16 cellular contexts compared by ENCODE assay signal in the genomic region with DNA sequence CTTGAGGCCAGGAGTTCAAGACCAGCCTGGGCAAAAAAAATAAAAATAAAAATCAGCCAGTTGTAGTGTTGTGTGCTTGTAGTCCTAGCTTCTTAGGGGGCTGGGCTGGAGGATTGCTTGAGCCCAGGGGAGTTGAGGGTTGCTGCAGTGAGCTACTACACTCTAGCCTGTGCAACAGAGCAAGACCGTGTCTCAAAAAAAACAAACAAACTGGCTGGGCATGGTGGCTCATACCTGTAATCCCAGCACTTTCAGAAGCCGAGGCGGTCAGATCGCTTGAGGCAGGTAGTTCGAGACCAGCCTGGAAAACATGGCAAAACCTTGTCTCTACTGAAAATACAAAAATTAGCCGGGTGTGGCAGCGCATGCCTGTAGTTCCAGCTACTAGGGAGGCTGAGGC. TPM values are rescaled to one million over a fixed set of nuclear protein-coding genes. Genes with fewer than 3 reads are reported as not detected.
DNase-seq lines count a peak whose midpoint lies in the region; FAIRE-seq and TF ChIP-seq lines count a peak whose summit lies in the region.
"Had no signal": no experiment of that assay in that cellular context is flagged by ENCODE, and none has a peak within 500 bp of the region (broad histone marks: within the 10 kb centered on the region; RNA-seq: fewer than 3 reads in every experiment).

No MANE protein-coding gene starts in this region.

- DNase-seq in GM12891 (ENCODE audit: insufficient read length, low spot score) (no peak), Peyer's patch (no peak), tibial nerve (ENCODE audit: low spot score in 2 of 2) (no peak), amniotic stem cell (lab: John Stamatoyannopoulos, UW) (no peak), islet precursor cell (no peak), NCI-H187 (lab: John Stamatoyannopoulos, UW) (no peak)
- DNase-seq: activated CD8-positive, alpha-beta memory T cell treated with anti-CD3 and anti-CD28 coated beads, Interleukin-2, amount 50 U/mL, for 48 hours; activated gamma-delta T cell; effector CD8-positive, alpha-beta T cell; NCI-H1092; NCI-H524; spleen; stimulated activated CD4-positive, alpha-beta T cell treated with anti-CD3 and anti-CD28 coated beads, Interleukin-4, amount 100 ng/mL, for 4 hours; SW 1271 had no signal

- H3K4me3 ChIP-seq in Peyer's patch (no peak overlapping the region), mucosa of rectum (ENCODE audit: low read length in 2 of 2) (peak overlapping the region in 1 of 2 donors; percentile 51), tibial nerve (no peak overlapping the region)
- H3K4me3 ChIP-seq: spleen had no signal

- no peaks in the 10 kb centered on the region for H3K9me3 ChIP-seq in Peyer's patch
- H3K9me3 ChIP-seq in mucosa of rectum (ENCODE audit: control insufficient read depth in 2 of 2, low read length in 2 of 2) = no peaks in the 10 kb centered on the region
- no peaks in the 10 kb centered on the region for H3K9me3 ChIP-seq in tibial nerve
- H3K9me3 ChIP-seq: spleen had no signal

- 90% methylated on average over 7 of the region's 7 CpGs for WGBS in tibial nerve, 2 donors

- peak overlapping the region; percentile 10 to 97 (median 84) for H3K27ac ChIP-seq in Peyer's patch
- H3K27ac ChIP-seq in mucosa of rectum (ENCODE audit: low read depth in 2 of 2, low read length in 2 of 2) = peak overlapping the region; percentile 92 to 94
- H3K27ac ChIP-seq in tibial nerve = peak overlapping the region; percentile 48 to 94 (median 78)

- TF ChIP-seq POLR2A in GM12891 (IDR thresholded peaks at IDR 0.05; ENCODE audit: low read depth, low read length) (no peak), Peyer's patch (IDR thresholded peaks at IDR 0.05) (no peak), tibial nerve (IDR thresholded peaks at IDR 0.05) (no peak)

- TF ChIP-seq EP300 in tibial nerve (IDR thresholded peaks at IDR 0.05) = no peak

- no peaks in the 10 kb centered on the region for H3K36me3 ChIP-seq in Peyer's patch
- H3K36me3 ChIP-seq in mucosa of rectum (ENCODE audit: control insufficient read depth in 2 of 2, insufficient read depth in 2 of 2, low read length in 2 of 2) = no peaks in the 10 kb centered on the region
- no peaks in the 10 kb centered on the region for H3K36me3 ChIP-seq in tibial nerve
- H3K36me3 ChIP-seq: spleen had no signal

- TF ChIP-seq CTCF in Peyer's patch (IDR thresholded peaks at IDR 0.05) (no peak), tibial nerve (IDR thresholded peaks at IDR 0.05) (no peak)

- H3K27me3 ChIP-seq in Peyer's patch (no peaks in the 10 kb centered on the region), mucosa of rectum (ENCODE audit: control insufficient read depth in 2 of 2, insufficient read depth in 2 of 2, low read length in 2 of 2) (no peaks in the 10 kb centered on the region), tibial nerve (no peaks in the 10 kb centered on the region)
- H3K27me3 ChIP-seq: spleen had no signal

- H3K4me1 ChIP-seq in Peyer's patch (peaks cover 10 to 48% (median 16%) of the 10 kb centered on the region in 4 donors), mucosa of rectum (ENCODE audit: control insufficient read depth in 2 of 2, insufficient read depth in 2 of 2, low read length in 2 of 2) (peaks cover 54 to 61% of the 10 kb centered on the region in 2 donors), tibial nerve (peaks cover 0 to 63% (median 46%) of the 10 kb centered on the region in 4 donors)

- peak overlapping the region; percentile 26 to 67 for H3K9ac ChIP-seq in mucosa of rectum (ENCODE audit: low read depth in 1 of 2, low read length in 2 of 2)

- FAIRE-seq in GM12891 (lab: Jason Lieb, UNC) = peak; percentile 76
- FAIRE-seq: TTC549 had no signal

TF ChIP-seq in GM12891, 5 proteins besides CTCF, POLR2A, EP300 and RAD21:
- no peak for TF ChIP-seq SPI1 (IDR thresholded peaks at IDR 0.05; ENCODE audit: low read depth, low read length)
- peak; percentile 71 for TF ChIP-seq PAX5 (IDR thresholded peaks at IDR 0.05; ENCODE audit: insufficient read depth, low read length, severe bottlenecking)
- TF ChIP-seq POU2F2 (IDR thresholded peaks at IDR 0.05; ENCODE audit: low read depth, low read length) = no peak

RNA-seq across cellular contexts. Expression of gene UBALD2, which starts 4.9 kb away (rescaled TPM):
- 86.1 TPM for polyA plus RNA-seq in GM12891 (2012; ENCODE audit: low read depth, missing spikeins)
- 10 to 100 TPM; 14.0 to 74.1 (median 50.4) TPM for total RNA-seq in Peyer's patch
- 10 to 100 TPM; 12.7 to 26.9 (median 20.4) TPM for total RNA-seq in tibial nerve

RNA-seq across cellular contexts. Expression of gene RNF157, which starts 19.9 kb away (rescaled TPM):
- polyA plus RNA-seq in GM12891 (2012; ENCODE audit: low read depth, missing spikeins) = 0.47 TPM
- total RNA-seq in Peyer's patch (100 to 1,000 TPM in 2 of 4 donors, 10 to 100 TPM in 2; 73.4 to 115 (median 106) TPM), tibial nerve (10 to 100 TPM; 11.1 to 18.9 (median 15.2) TPM)

RNA-seq across cellular contexts. Expression of gene QRICH2, which starts 47.9 kb away (rescaled TPM):
- 0.46 TPM for polyA plus RNA-seq in GM12891 (2012; ENCODE audit: low read depth, missing spikeins)
- total RNA-seq in Peyer's patch (10 to 100 TPM in 1 of 4 donors, 1 to 10 TPM in 3; 1.2 to 10.7 (median 3.1) TPM), tibial nerve (1 to 10 TPM; 2.0 to 8.4 (median 5.2) TPM)
